Comparison of ENCODE assay signal across 17 cellular contexts in the genomic region with DNA sequence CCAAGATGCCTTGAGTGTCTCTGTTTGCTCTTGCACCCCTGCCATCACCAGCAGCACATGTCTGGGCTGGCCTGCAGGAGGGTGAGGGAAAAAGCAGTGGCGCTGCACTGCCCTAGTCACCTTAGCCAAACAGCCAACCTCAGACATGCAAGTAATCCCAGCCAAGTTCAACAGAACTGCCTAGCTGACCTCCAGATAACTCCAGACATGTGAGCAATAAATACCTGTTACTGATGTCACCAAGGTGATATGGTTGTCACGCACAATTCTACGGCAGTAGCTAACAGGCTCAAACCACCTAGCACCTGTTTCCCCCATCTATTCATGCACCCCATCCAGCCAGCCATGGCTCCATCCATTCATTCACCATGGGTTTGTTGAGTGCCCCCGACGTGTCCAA.
A peak's percentile ranks its signal among the peaks of the same experiment; 100 is the strongest.
DNase-seq lines count a peak whose midpoint lies in the region; ATAC-seq and TF ChIP-seq lines count a peak whose summit lies in the region.
"Had no signal": no experiment of that assay in that cellular context is flagged by ENCODE, and none has a peak within 500 bp of the region (broad histone marks: within the 10 kb centered on the region; RNA-seq: fewer than 3 reads in every experiment).

No MANE protein-coding gene starts in this region.

- no peak for DNase-seq in RWPE2 (ENCODE audit: low spot score)
- DNase-seq in hepatocyte (ENCODE audit: low spot score) = peak; percentile 62
- DNase-seq in type B pancreatic cell (ENCODE audit: extremely low spot score, unreplicated experiment) = no peak
- no peak for DNase-seq in NCI-H187 treated with DMSO at 0.1 percent for 48 hours (lab: John Stamatoyannopoulos, UW)
- no peak for DNase-seq in pons (ENCODE audit: low spot score)
- DNase-seq in brain microvascular endothelial cell = no peak
- DNase-seq: CD8-positive, alpha-beta memory T cell; DMS 273 treated with DMSO at 0.1 percent for 48 hours; IMR-90; Kasumi-1; MV-4-11; NCI-H1417 treated with DMSO at 0.1 percent for 48 hours; NCI-H2029 treated with DMSO at 0.1 percent for 48 hours; NCI-H510A treated with DMSO at 0.1 percent for 48 hours; Peyer's patch; SHP77 treated with DMSO at 0.1 percent for 48 hours had no signal

- H3K27me3 Mint-ChIP-seq in type B pancreatic cell = no peaks in the 10 kb centered on the region

- ATAC-seq in RWPE2 (ENCODE audit: low read depth) = peak; percentile 24; the same call in 2 of the 3 replicates

- H3K79me2 ChIP-seq in hepatocyte = no peaks in the 10 kb centered on the region

- peaks cover 29% of the 10 kb centered on the region for H3K36me3 Mint-ChIP-seq in type B pancreatic cell

- H4K20me1 ChIP-seq in hepatocyte (ENCODE audit: insufficient read depth, poor library complexity, severe bottlenecking) = no peaks in the 10 kb centered on the region

- CTCF ChIA-PET in HEK293 (lab: Yijun Ruan, JAX) = no interaction called here

- H3K27me3 ChIP-seq in RWPE2 (ENCODE audit: insufficient read depth, poor library complexity, severe bottlenecking) (no peaks in the 10 kb centered on the region), hepatocyte (no peaks in the 10 kb centered on the region), brain microvascular endothelial cell (replicated peaks) (no peaks in the 10 kb centered on the region)
- H3K27me3 ChIP-seq: Peyer's patch had no signal

- H3K4me1 Mint-ChIP-seq in type B pancreatic cell (ENCODE audit: unreplicated experiment) = peaks cover 13% of the 10 kb centered on the region

- H3K9me3 ChIP-seq in HEK293 (ENCODE audit: control insufficient read depth, insufficient read depth, low read depth, low read length) (no peaks in the 10 kb centered on the region), RWPE2 (ENCODE audit: severe bottlenecking) (no peaks in the 10 kb centered on the region), hepatocyte (ENCODE audit: low read depth) (peaks cover 9% of the 10 kb centered on the region)

- peak overlapping the region; percentile 26 for H3K27ac Mint-ChIP-seq in type B pancreatic cell
- H3K27ac Mint-ChIP-seq: CD8-positive, alpha-beta memory T cell had no signal

- H3K4me3 ChIP-seq in HEK293 (ENCODE audit: low read depth, low read length) = no peak overlapping the region
- no peak overlapping the region for H3K4me3 ChIP-seq in RWPE2 (ENCODE audit: severe bottlenecking)
- H3K4me3 ChIP-seq in hepatocyte = no peak overlapping the region
- H3K4me3 ChIP-seq in brain microvascular endothelial cell (ENCODE audit: low read depth, low read length) = no peak overlapping the region
- H3K4me3 ChIP-seq: Peyer's patch had no signal

- in situ Hi-C loops in brain microvascular endothelial cell (cut with HindIII; ENCODE audit: low pct_ligation_motif_present, low sequenced_read_pairs) = no loop called here

- H3K9me3 Mint-ChIP-seq in type B pancreatic cell = peaks cover 18% of the 10 kb centered on the region

- H3K4me3 Mint-ChIP-seq in type B pancreatic cell = no peak overlapping the region
- H3K4me3 Mint-ChIP-seq: CD8-positive, alpha-beta memory T cell had no signal

- POLR2A ChIA-PET in HEK293 (lab: Yijun Ruan, JAX) = no interaction called here

- H3K36me3 ChIP-seq in HEK293 (ENCODE audit: control insufficient read depth in 2 of 2, insufficient read depth in 1 of 2, low read length in 2 of 2) (no peaks in the 10 kb centered on the region), RWPE2 (ENCODE audit: low read depth) (no peaks in the 10 kb centered on the region), hepatocyte (replicated peaks; ENCODE audit: insufficient read depth, low read depth) (no peaks in the 10 kb centered on the region), brain microvascular endothelial cell (replicated peaks) (no peaks in the 10 kb centered on the region)
- H3K36me3 ChIP-seq: Peyer's patch had no signal

- no peaks in the 10 kb centered on the region for H3K9me2 ChIP-seq in hepatocyte (replicated peaks; ENCODE audit: insufficient read depth)

- TF ChIP-seq CTCF in HEK293 (tag by site-specific recombination; IDR thresholded peaks at IDR 0.05) = no peak
- TF ChIP-seq CTCF in RWPE2 (IDR thresholded peaks at IDR 0.05; ENCODE audit: poor library complexity, severe bottlenecking) = no peak
- TF ChIP-seq CTCF in hepatocyte (IDR thresholded peaks at IDR 0.05; ENCODE audit: poor library complexity) = no peak
- TF ChIP-seq CTCF in type B pancreatic cell (conservative IDR thresholded peaks at IDR 0.05) = no peak
- no peak for TF ChIP-seq CTCF in brain microvascular endothelial cell (IDR thresholded peaks at IDR 0.05; ENCODE audit: low read depth, low read length, missing control alignments)

- no peak overlapping the region for H2AFZ ChIP-seq in hepatocyte

- 83% methylated on average over 5 of the region's 5 CpGs for WGBS in hepatocyte (ENCODE audit: low lambda C conversion rate, missing lambda C conversion rate)

- H3K4me1 ChIP-seq in HEK293 (ENCODE audit: control insufficient read depth, insufficient read depth, low read length) = no peaks in the 10 kb centered on the region; the same call in 1 of the 2 replicates
- peaks cover 38% of the 10 kb centered on the region for H3K4me1 ChIP-seq in RWPE2 (ENCODE audit: insufficient read depth, poor library complexity, severe bottlenecking)
- H3K4me1 ChIP-seq in hepatocyte (ENCODE audit: insufficient read depth) = no peaks in the 10 kb centered on the region
- H3K4me1 ChIP-seq: Peyer's patch had no signal

- H3K27ac ChIP-seq in HEK293 (ENCODE audit: extremely low read depth, low read depth, low read length) (no peak overlapping the region), RWPE2 (ENCODE audit: poor library complexity, severe bottlenecking) (peak overlapping the region; percentile 53), hepatocyte (peak overlapping the region; percentile 98), brain microvascular endothelial cell (no peak overlapping the region)
- H3K27ac ChIP-seq: Peyer's patch had no signal

- H3K4me2 ChIP-seq in hepatocyte = no peak overlapping the region

TF ChIP-seq in HEK293, 187 proteins besides CTCF, POLR2A, EP300 and RAD21:
- TF ChIP-seq ZNF830 (tag by site-specific recombination; IDR thresholded peaks at IDR 0.05; ENCODE audit: low read depth) (no peak), ZNF221 (tag by site-specific recombination; IDR thresholded peaks at IDR 0.05; ENCODE audit: borderline replicate concordance) (no peak), ZNF214 (tag by site-specific recombination; IDR thresholded peaks at IDR 0.05; ENCODE audit: borderline replicate concordance) (no peak), ZSCAN23 (tag by site-specific recombination; IDR thresholded peaks at IDR 0.05) (no peak), TCF7L2 (IDR thresholded peaks at IDR 0.05; ENCODE audit: borderline replicate concordance, low read depth, low read length) (no peak), ZNF266 (tag by site-specific recombination; IDR thresholded peaks at IDR 0.05; ENCODE audit: low read depth) (peak; percentile 85), ZNF510 (tag by site-specific recombination; IDR thresholded peaks at IDR 0.05; ENCODE audit: insufficient replicate concordance) (no peak)
TF ChIP-seq in HEK293: peak in this region for 1.

Comparison
In these comparisons a context has a peak if more than half of its experiments do, and no peak if none do; other contexts are left out.
1. H3K27ac ChIP-seq: peak in RWPE2 (single experiment) and hepatocyte (single experiment); none in HEK293 (single experiment) and brain microvascular endothelial cell (single experiment).